17 cellular contexts compared by ENCODE assay signal in genomic region chr1:180462099-180462498, GRCh38.
"Had no signal": no experiment of that assay in that cellular context is flagged by ENCODE, and none has a peak within 500 bp of the region (broad histone marks: within the 10 kb centered on the region; RNA-seq: fewer than 3 reads in every experiment).

No MANE protein-coding gene starts in this region.

- FAIRE-seq: endometrium had no signal

- ATAC-seq: activated CD4-positive, CD25-positive, alpha-beta regulatory T cell treated with anti-CD3 and anti-CD28 coated beads, Interleukin-2, amount 50 U/mL, for 24 hours; left lobe of liver; natural killer cell treated with Interleukin-12 subunit alpha and Interleukin-12 subunit beta and Interleukin-15 and Interleukin-18, amount 100 ng/mL, for 72 hours; SK-N-SH treated with all-trans-retinoic acid at 6 μM for 48 hours had no signal

- H3K4me1 ChIP-seq: breast epithelium, esophagus muscularis mucosa, transverse colon had no signal

- H3K36me3 ChIP-seq: breast epithelium, esophagus muscularis mucosa had no signal

- H3K27ac ChIP-seq: breast epithelium, esophagus muscularis mucosa, transverse colon had no signal

- H3K27me3 ChIP-seq: breast epithelium, esophagus muscularis mucosa, transverse colon had no signal

- DNase-seq: activated CD4-positive, alpha-beta T cell treated with anti-CD3 and anti-CD28 coated beads, Interleukin-2, amount 50 U/mL, for 1 hour; activated CD8-positive, alpha-beta memory T cell treated with anti-CD3 and anti-CD28 coated beads for 24 hours; aorta; islet precursor cell; mesendoderm; stimulated activated CD4-positive, alpha-beta T cell treated with anti-CD3 and anti-CD28 coated beads, Interleukin-4, amount 100 ng/mL, for 24 hours; stimulated activated naive CD4-positive, alpha-beta T cell treated with Interleukin-2 at 50 U/mL for 16 hours; T-helper 1 cell; T1000; transverse colon had no signal

- H3K4me3 Mint-ChIP-seq: natural killer cell treated with Interleukin-12 subunit alpha and Interleukin-12 subunit beta and Interleukin-15 and Interleukin-18, amount 100 ng/mL, for 72 hours had no signal

- H3K27ac Mint-ChIP-seq: natural killer cell treated with Interleukin-12 subunit alpha and Interleukin-12 subunit beta and Interleukin-15 and Interleukin-18, amount 100 ng/mL, for 72 hours had no signal

- H3K27me3 Mint-ChIP-seq: natural killer cell treated with Interleukin-12 subunit alpha and Interleukin-12 subunit beta and Interleukin-15 and Interleukin-18, amount 100 ng/mL, for 72 hours had no signal

- H3K4me3 ChIP-seq: breast epithelium, esophagus muscularis mucosa, transverse colon had no signal
